Comparison of ENCODE assay signal across 14 cellular contexts in genomic region chr17:77304051-77304745, GRCh38.
DNase-seq lines count a peak whose midpoint lies in the region; ATAC-seq and TF ChIP-seq lines count a peak whose summit lies in the region.
"Had no signal": no experiment of that assay in that cellular context is flagged by ENCODE, and none has a peak within 500 bp of the region (broad histone marks: within the 10 kb centered on the region; RNA-seq: fewer than 3 reads in every experiment).

No MANE protein-coding gene starts in this region.

- H3K9me3 Mint-ChIP-seq in mesothelial cell of epicardium: no peaks in the 10 kb centered on the region
- H3K9me3 Mint-ChIP-seq: CD14-positive monocyte; stimulated activated effector memory CD8-positive, alpha-beta T cell treated with anti-CD3 and anti-CD28 coated beads, Interleukin-12 subunit alpha, Interleukin-12 subunit beta, amount 100 ng/mL, for 72 hours had no signal

- H3K36me3 Mint-ChIP-seq in mesothelial cell of epicardium: peaks cover 2% of the 10 kb centered on the region
- H3K36me3 Mint-ChIP-seq: CD14-positive monocyte; stimulated activated effector memory CD8-positive, alpha-beta T cell treated with anti-CD3 and anti-CD28 coated beads, Interleukin-12 subunit alpha, Interleukin-12 subunit beta, amount 100 ng/mL, for 72 hours had no signal

- H2AFZ ChIP-seq in IMR-90 (replicated peaks; ENCODE audit: low read length, poor library complexity): peak overlapping the region; percentile 45

- H3K27me3 Mint-ChIP-seq in mesothelial cell of epicardium (ENCODE audit: low read depth): no peaks in the 10 kb centered on the region

- peak; percentile 41 for ATAC-seq in IMR-90 (ENCODE audit: low read depth)
- peak; percentile 6 for ATAC-seq in SK-N-SH treated with all-trans-retinoic acid at 6 μM for 48 hours
- ATAC-seq in omental fat pad (ENCODE audit: low FRiP score): no peak
- ATAC-seq: lower lobe of right lung had no signal

- no peaks in the 10 kb centered on the region for H3K27me3 ChIP-seq in IMR-90 (ENCODE audit: control insufficient read depth, insufficient read depth, low read length)
- H3K27me3 ChIP-seq: ovary had no signal

- peak overlapping the region; percentile 74 for H3K23ac ChIP-seq in IMR-90 (ENCODE audit: low read depth, low read length)

- DNase-seq in AG10803 (ENCODE audit: low read depth): peak; percentile 44
- DNase-seq in IMR-90: no peak
- DNase-seq in mesothelial cell of epicardium (ENCODE audit: low spot score in 2 of 2, unreplicated experiment in 2 of 2): no peak
- no peak for DNase-seq in OCI-M1 (lab: John Stamatoyannopoulos, UW)
- DNase-seq in cardiac septum (ENCODE audit: low spot score): no peak
- no peak for DNase-seq in activated CD8-positive, alpha-beta memory T cell treated with anti-CD3 and anti-CD28 coated beads for 24 hours
- DNase-seq in omental fat pad (ENCODE audit: low spot score): no peak
- DNase-seq: hippocampal formation, lower lobe of right lung, MM.1S had no signal

- H3K9me1 ChIP-seq in IMR-90 (ENCODE audit: insufficient read depth, low read length): peaks cover 32% of the 10 kb centered on the region

- peak overlapping the region; percentile 78 for H2BK120ac ChIP-seq in IMR-90 (ENCODE audit: low read depth, low read length)

- no peak for TF ChIP-seq POLR2A in IMR-90 (IDR thresholded peaks at IDR 0.05; ENCODE audit: low read depth, low read length)

- peak overlapping the region; percentile 83 to 92 for H4K8ac ChIP-seq in IMR-90 (ENCODE audit: low read depth in 2 of 2, low read length in 2 of 2)

- peak overlapping the region; percentile 83 for H2AK9ac ChIP-seq in IMR-90 (replicated peaks; ENCODE audit: low read depth, low read length, poor library complexity)

- BruUV-seq in IMR-90 (replicated peaks; lab: Mats Ljungman, UMichigan): no TSS peak

- peak overlapping the region; percentile 15; the same call in 1 of the 2 replicates for H3K4me3 ChIP-seq in AG10803 (ENCODE audit: low read length)
- H3K4me3 ChIP-seq in IMR-90 (ENCODE audit: insufficient read depth, low read depth, low read length): no peak overlapping the region
- H3K4me3 ChIP-seq: lower lobe of right lung, ovary had no signal

- WGBS in IMR-90 (ENCODE audit: extremely low coverage in 2 of 2, insufficient read length in 1 of 2), 2 experiments: 53% methylated on average over 4 of the region's 17 CpGs; no CpG with 5 or more reads in 1 of the 2 experiments

- peak overlapping the region; percentile 65 for H4K5ac ChIP-seq in IMR-90 (ENCODE audit: low read depth, low read length)

- peak overlapping the region; percentile 55; the same call in 1 of the 2 replicates for H3K56ac ChIP-seq in IMR-90 (ENCODE audit: extremely low read depth, insufficient read depth, low read length)

- in situ Hi-C loops in IMR-90 (cut with MboI; ENCODE audit: low sequenced_read_pairs): no loop called here

- peak overlapping the region; percentile 80 for H2BK5ac ChIP-seq in IMR-90 (ENCODE audit: low read depth, low read length, poor library complexity, severe bottlenecking)

- no peak overlapping the region for H3K4me3 Mint-ChIP-seq in mesothelial cell of epicardium
- H3K4me3 Mint-ChIP-seq: CD14-positive monocyte; stimulated activated effector memory CD8-positive, alpha-beta T cell treated with anti-CD3 and anti-CD28 coated beads, Interleukin-12 subunit alpha, Interleukin-12 subunit beta, amount 100 ng/mL, for 72 hours had no signal

- peak overlapping the region; percentile 86 for H2BK15ac ChIP-seq in IMR-90 (ENCODE audit: low read depth, low read length)

- peak overlapping the region; percentile 99 for H2AK5ac ChIP-seq in IMR-90 (ENCODE audit: low read depth, low read length)

- POLR2A ChIA-PET in IMR-90 (lab: Charles Lee; ENCODE audit: unreplicated experiment): interaction anchor here (0.6 to 0.8 kb wide), 2 partner anchors 17 to 749 kb away, joined by 3 read pairs; no protein-coding TSS in a partner anchor

- peak overlapping the region; percentile 62 for H3K18ac ChIP-seq in IMR-90 (ENCODE audit: low read depth, low read length)

- CTCF ChIA-PET in IMR-90 (lab: Yijun Ruan, JAX): no interaction called here

- peak overlapping the region; percentile 98 for H3K4ac ChIP-seq in IMR-90 (ENCODE audit: low read depth, low read length)

- H3K4me2 ChIP-seq in IMR-90 (ENCODE audit: low read depth, low read length): peak overlapping the region; percentile 37

- H2BK20ac ChIP-seq in IMR-90 (ENCODE audit: low read depth, low read length): peak overlapping the region; percentile 81

- H3K4me1 ChIP-seq in IMR-90 (ENCODE audit: control insufficient read depth, insufficient read depth, low read length): peaks cover 20% of the 10 kb centered on the region

- H3K27ac ChIP-seq in IMR-90 (ENCODE audit: insufficient read depth, low read length): peak overlapping the region; percentile 83
- H3K27ac ChIP-seq: lower lobe of right lung, ovary had no signal

- no peak for TF ChIP-seq CTCF in AG10803 (conservative IDR thresholded peaks at IDR 0.05; ENCODE audit: low read length)
- TF ChIP-seq CTCF in IMR-90 (conservative IDR thresholded peaks at IDR 0.05; ENCODE audit: low read depth, low read length): no peak
- no peak for TF ChIP-seq CTCF in mesothelial cell of epicardium (IDR thresholded peaks at IDR 0.05; ENCODE audit: unreplicated experiment)
- no peak for TF ChIP-seq CTCF in omental fat pad (IDR thresholded peaks at IDR 0.05)

- peak overlapping the region; percentile 32; the same call in 1 of the 2 replicates for H3K9ac ChIP-seq in IMR-90 (ENCODE audit: low read depth, low read length)

- intact Hi-C loops in IMR-90 (cut with micrococcal nuclease): no loop called here
- intact Hi-C loops in cardiac septum (cut with DNase I): no loop called here

- TF ChIP-seq RAD21 in IMR-90 (IDR thresholded peaks at IDR 0.05; ENCODE audit: low read length): no peak

- H4K91ac ChIP-seq in IMR-90 (ENCODE audit: insufficient read depth, low read depth, low read length): peak overlapping the region; percentile 74

- no peaks in the 10 kb centered on the region for H4K20me1 ChIP-seq in IMR-90 (ENCODE audit: insufficient read depth, low read length)

- peaks cover 14 to 72% of the 10 kb centered on the region in 2 experiments for H3K79me1 ChIP-seq in IMR-90 (ENCODE audit: low read depth in 1 of 2, low read length in 2 of 2)

- H3K14ac ChIP-seq in IMR-90 (replicated peaks; ENCODE audit: low read depth, low read length): peak overlapping the region; percentile 95

- H3K27ac Mint-ChIP-seq in mesothelial cell of epicardium: peak overlapping the region; percentile 5
- H3K27ac Mint-ChIP-seq: CD14-positive monocyte; stimulated activated effector memory CD8-positive, alpha-beta T cell treated with anti-CD3 and anti-CD28 coated beads, Interleukin-12 subunit alpha, Interleukin-12 subunit beta, amount 100 ng/mL, for 72 hours had no signal

- peaks cover 25% of the 10 kb centered on the region for H3K4me1 Mint-ChIP-seq in mesothelial cell of epicardium
- H3K4me1 Mint-ChIP-seq: stimulated activated effector memory CD8-positive, alpha-beta T cell treated with anti-CD3 and anti-CD28 coated beads, Interleukin-12 subunit alpha, Interleukin-12 subunit beta, amount 100 ng/mL, for 72 hours had no signal

- no peaks in the 10 kb centered on the region; the same call in 1 of the 2 replicates for H3K9me3 ChIP-seq in IMR-90 (ENCODE audit: control insufficient read depth, insufficient read depth, low read length)
- H3K9me3 ChIP-seq: lower lobe of right lung, ovary had no signal

- no peaks in the 10 kb centered on the region for H3K36me3 ChIP-seq in IMR-90 (ENCODE audit: control insufficient read depth, insufficient read depth, low read length)
- H3K36me3 ChIP-seq: lower lobe of right lung, ovary had no signal

- dilution Hi-C loops in IMR-90 (cut with HindIII; ENCODE audit: low sequenced_read_pairs, unreplicated experiment): no loop called here

TF ChIP-seq in IMR-90, 13 proteins besides CTCF, POLR2A, EP300 and RAD21 (continues in another document):
- TF ChIP-seq MXI1 (IDR thresholded peaks at IDR 0.05; ENCODE audit: borderline replicate concordance, low read depth, low read length) (no peak), USF2 (IDR thresholded peaks at IDR 0.05; ENCODE audit: low read depth, low read length) (no peak), CHD1 (IDR thresholded peaks at IDR 0.05; ENCODE audit: low read depth, low read length) (no peak), RCOR1 (IDR thresholded peaks at IDR 0.05; ENCODE audit: insufficient replicate concordance, low read length) (no peak), FOS (IDR thresholded peaks at IDR 0.05; ENCODE audit: low read depth, low read length) (no peak), BHLHE40 (IDR thresholded peaks at IDR 0.05; ENCODE audit: low read depth, low read length) (no peak), MAZ (IDR thresholded peaks at IDR 0.05; ENCODE audit: borderline replicate concordance, low read depth, low read length) (no peak; the same call in 1 of the 2 replicates), CEBPB (IDR thresholded peaks at IDR 0.05; ENCODE audit: low read depth, low read length) (no peak)

TF ChIP-seq in SK-N-SH treated with all-trans-retinoic acid at 6 μM for 48 hours, 23 proteins besides CTCF, POLR2A, EP300 and RAD21 (continues in another document):
- TF ChIP-seq POU6F1 (CRISPR knock-in tag; IDR thresholded peaks at IDR 0.05; ENCODE audit: borderline replicate concordance, low read depth): no peak
- TF ChIP-seq, protein P1, sequence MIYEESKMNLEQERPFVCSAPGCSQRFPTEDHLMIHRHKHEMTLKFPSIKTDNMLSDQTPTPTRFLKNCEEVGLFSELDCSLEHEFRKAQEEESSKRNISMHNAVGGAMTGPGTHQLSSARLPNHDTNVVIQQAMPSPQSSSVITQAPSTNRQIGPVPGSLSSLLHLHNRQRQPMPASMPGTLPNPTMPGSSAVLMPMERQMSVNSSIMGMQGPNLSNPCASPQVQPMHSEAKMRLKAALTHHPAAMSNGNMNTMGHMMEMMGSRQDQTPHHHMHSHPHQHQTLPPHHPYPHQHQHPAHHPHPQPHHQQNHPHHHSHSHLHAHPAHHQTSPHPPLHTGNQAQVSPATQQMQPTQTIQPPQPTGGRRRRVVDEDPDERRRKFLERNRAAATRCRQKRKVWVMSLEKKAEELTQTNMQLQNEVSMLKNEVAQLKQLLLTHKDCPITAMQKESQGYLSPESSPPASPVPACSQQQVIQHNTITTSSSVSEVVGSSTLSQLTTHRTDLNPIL (CRISPR knock-in tag; IDR thresholded peaks at IDR 0.05; ENCODE audit: low read depth): no peak
- no peak for TF ChIP-seq ZNF70 (CRISPR knock-in tag; IDR thresholded peaks at IDR 0.05)
- TF ChIP-seq ISL1 (CRISPR knock-in tag; IDR thresholded peaks at IDR 0.05): no peak
- TF ChIP-seq ZFP30 (CRISPR knock-in tag; IDR thresholded peaks at IDR 0.05): no peak
